ENCODE assay signal across 9 cellular contexts in the genomic region with DNA sequence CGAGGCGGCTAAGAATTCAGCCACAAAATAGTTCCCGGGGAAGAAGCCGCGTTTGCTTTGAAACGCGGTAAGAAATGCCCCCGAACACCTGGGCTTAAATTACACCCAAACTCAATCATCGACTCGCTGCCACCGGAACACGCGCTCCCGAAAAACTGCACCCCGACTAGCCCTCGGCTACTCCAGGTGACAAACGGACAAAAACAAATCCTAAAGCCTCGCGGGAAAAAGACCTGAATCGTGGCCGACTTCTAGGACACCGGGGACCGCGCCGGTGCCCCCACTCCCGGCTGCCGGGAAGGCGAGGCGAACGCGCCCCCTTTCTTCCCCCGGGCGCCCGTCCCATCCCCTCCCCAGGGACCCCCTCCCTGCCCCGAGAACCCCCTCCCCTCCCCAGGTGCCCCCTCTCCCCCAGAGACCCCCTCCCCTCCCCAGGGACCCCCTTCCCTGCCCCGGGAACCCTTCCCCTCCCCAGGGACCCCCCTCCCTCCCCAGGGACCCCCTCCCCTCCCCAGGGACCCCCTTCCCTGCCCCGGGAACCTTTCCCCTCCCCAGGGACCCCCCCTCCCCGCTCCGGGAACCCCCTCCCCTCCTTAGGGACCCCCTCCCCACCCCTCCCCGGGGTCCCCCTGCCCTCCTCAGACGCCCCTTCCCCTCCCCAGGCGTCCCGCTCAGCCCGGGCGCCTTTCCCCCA. TPM values are rescaled to one million over a fixed set of nuclear protein-coding genes. Genes with fewer than 3 reads are reported as not detected.
DNase-seq lines count a peak whose midpoint lies in the region; ATAC-seq and TF ChIP-seq lines count a peak whose summit lies in the region.
"Had no signal": no experiment of that assay in that cellular context is flagged by ENCODE, and none has a peak within 500 bp of the region (broad histone marks: within the 10 kb centered on the region; RNA-seq: fewer than 3 reads in every experiment).

No MANE protein-coding gene starts in this region.

- H2AFZ ChIP-seq in smooth muscle cell (ENCODE audit: low read depth), result peak overlapping the region; percentile 89

- H3K27ac ChIP-seq in iPS DF 6.9 (ENCODE audit: low read length) (no peak overlapping the region), smooth muscle cell (ENCODE audit: low read depth) (no peak overlapping the region)
- H3K27ac ChIP-seq: epithelial cell of prostate had no signal

- peaks cover 31% of the 10 kb centered on the region for H3K36me3 Mint-ChIP-seq in activated CD8-positive, alpha-beta T cell treated with anti-CD3 and anti-CD28 coated beads for 36 hours (ENCODE audit: low read depth)

- H3K27ac Mint-ChIP-seq in activated CD8-positive, alpha-beta T cell treated with anti-CD3 and anti-CD28 coated beads for 36 hours, result peak overlapping the region; percentile 81

- H3K27me3 ChIP-seq in iPS DF 6.9 (ENCODE audit: control insufficient read depth, insufficient read depth, low read length) (no peaks in the 10 kb centered on the region), smooth muscle cell (ENCODE audit: low read depth) (no peaks in the 10 kb centered on the region)

- H3K36me3 ChIP-seq in iPS DF 6.9 (ENCODE audit: control insufficient read depth, insufficient read depth, low read length) (0 out of 2 replicates have a peak, but pooled peaks cover 3% of the 10 kb centered on the region), smooth muscle cell (ENCODE audit: low read depth) (no peaks in the 10 kb centered on the region)

- intact Hi-C loops in activated CD8-positive, alpha-beta T cell treated with anti-CD3 and anti-CD28 coated beads for 36 hours (cut with micrococcal nuclease), result no loop called here
- intact Hi-C loops in head of caudate nucleus (cut with DNase I), result loop anchor here (5.0 to 10.0 kb wide), 2 partner anchors 80 to 117 kb away; partner anchors contain the start of genes B3GALT6 and SDF4

- TF ChIP-seq CTCF in activated CD8-positive, alpha-beta T cell treated with anti-CD3 and anti-CD28 coated beads for 36 hours (IDR thresholded peaks at IDR 0.05), result no peak
- TF ChIP-seq CTCF in smooth muscle cell (IDR thresholded peaks at IDR 0.05; ENCODE audit: borderline replicate concordance, insufficient read depth, poor library complexity, severe bottlenecking), result no peak

- H3K4me3 ChIP-seq in iPS DF 6.9 (ENCODE audit: low read length), result peak overlapping the region; percentile 60
- peak overlapping the region; percentile 98 for H3K4me3 ChIP-seq in smooth muscle cell

- H3F3A ChIP-seq in smooth muscle cell (ENCODE audit: low read depth), result no peaks in the 10 kb centered on the region

- H3K79me2 ChIP-seq in smooth muscle cell (ENCODE audit: low read depth), result peaks cover 8% of the 10 kb centered on the region

- H3K4me2 ChIP-seq in smooth muscle cell, result peak overlapping the region; percentile 94

- H3K4me1 ChIP-seq in iPS DF 6.9 (ENCODE audit: control insufficient read depth, insufficient read depth, low read length) (peaks cover 3% of the 10 kb centered on the region; the same call in 1 of the 2 replicates), smooth muscle cell (ENCODE audit: low read depth) (no peaks in the 10 kb centered on the region)

- peaks cover 9% of the 10 kb centered on the region for H3K9me3 Mint-ChIP-seq in activated CD8-positive, alpha-beta T cell treated with anti-CD3 and anti-CD28 coated beads for 36 hours

- CTCF ChIA-PET in HEK293T (lab: Yijun Ruan, JAX), result no interaction called here
- CTCF ChIA-PET in activated CD8-positive, alpha-beta T cell treated with anti-CD3 and anti-CD28 coated beads for 36 hours (lab: Charles Lee), result interaction anchor here (1.0 kb wide), 2 partner anchors 131 to 260 kb away, joined by 3 read pairs; partner anchors contain the start of gene AURKAIP1

- no peaks in the 10 kb centered on the region for H4K20me1 ChIP-seq in smooth muscle cell (ENCODE audit: low read depth)

- DNase-seq in HEK293T (ENCODE audit: extremely low spot score) (no peak), iPS DF 6.9 (ENCODE audit: low read depth, low spot score) (no peak), smooth muscle cell (lab: John Stamatoyannopoulos, UW; ENCODE audit: unreplicated experiment) (no peak), EL (no peak), head of caudate nucleus (no peak), hepatic stellate cell (ENCODE audit: low spot score) (no peak)
- no peak for DNase-seq in activated CD8-positive, alpha-beta T cell treated with anti-CD3 and anti-CD28 coated beads for 36 hours

- peaks cover 22% of the 10 kb centered on the region for H3K4me1 Mint-ChIP-seq in activated CD8-positive, alpha-beta T cell treated with anti-CD3 and anti-CD28 coated beads for 36 hours (ENCODE audit: low read depth)

- peak overlapping the region; percentile 76 for H3K4me3 Mint-ChIP-seq in activated CD8-positive, alpha-beta T cell treated with anti-CD3 and anti-CD28 coated beads for 36 hours

- POLR2A ChIA-PET in HEK293T (lab: Yijun Ruan, JAX), result interaction anchor here (1.4 kb wide), 1 partner anchor 14 kb away, joined by 3 read pairs; no protein-coding TSS in a partner anchor
- POLR2A ChIA-PET in activated CD8-positive, alpha-beta T cell treated with anti-CD3 and anti-CD28 coated beads for 36 hours (lab: Charles Lee), result interaction anchor here (0.7 to 1.4 kb wide), 3 partner anchors 11 to 240 kb away, joined by 3 read pairs; no protein-coding TSS in a partner anchor

- ATAC-seq in activated CD8-positive, alpha-beta T cell treated with anti-CD3 and anti-CD28 coated beads for 36 hours, result no peak

- no CpG with 5 or more reads among the region's 45 CpGs for WGBS in iPS DF 6.9 (ENCODE audit: insufficient coverage, insufficient read length)
- WGBS in smooth muscle cell (ENCODE audit: low lambda C conversion rate), result 11% methylated on average over 27 of the region's 45 CpGs

- peaks cover 7% of the 10 kb centered on the region for H3K27me3 Mint-ChIP-seq in activated CD8-positive, alpha-beta T cell treated with anti-CD3 and anti-CD28 coated beads for 36 hours

- H3K9me3 ChIP-seq in iPS DF 6.9 (ENCODE audit: control insufficient read depth, insufficient read depth, low read length) (no peaks in the 10 kb centered on the region), smooth muscle cell (replicated peaks; ENCODE audit: low read depth) (no peaks in the 10 kb centered on the region)

- peak overlapping the region; percentile 88 for H3K9ac ChIP-seq in smooth muscle cell (ENCODE audit: low read depth)

TF ChIP-seq in HEK293T, 16 proteins besides CTCF, POLR2A, EP300 and RAD21:
- 0 out of 2 replicates have a peak, but pooled peaks have one; percentile 23 for TF ChIP-seq L3MBTL2 (conservative IDR thresholded peaks at IDR 0.05)
- no peak for TF ChIP-seq FOXK2 (IDR thresholded peaks at IDR 0.05)

RNA-seq across cellular contexts. Expression of gene C1orf159, which starts 0.6 kb away (rescaled TPM):
- 10 to 100 TPM; 17.5 to 20.3 TPM for total RNA-seq in activated CD8-positive, alpha-beta T cell treated with anti-CD3 and anti-CD28 coated beads for 36 hours
- 9.3 and 24.5 TPM in 2 replicates for total RNA-seq in smooth muscle cell
- 20.2 and 27.1 TPM in 2 replicates for polyA plus RNA-seq in smooth muscle cell

RNA-seq across cellular contexts. Expression of gene RNF223, which starts 41.2 kb away (rescaled TPM):
- not detected for total RNA-seq in activated CD8-positive, alpha-beta T cell treated with anti-CD3 and anti-CD28 coated beads for 36 hours
- total RNA-seq in smooth muscle cell, result 0.81 and 4.3 TPM in 2 replicates
- polyA plus RNA-seq in smooth muscle cell, result 1.6 and 1.9 TPM in 2 replicates
- total RNA-seq: HT1080 had no signal

RNA-seq across cellular contexts. Expression of gene TTLL10, which starts 58.4 kb away (rescaled TPM):
- total RNA-seq in activated CD8-positive, alpha-beta T cell treated with anti-CD3 and anti-CD28 coated beads for 36 hours, result not detected
- not detected in 2 replicates for total RNA-seq in smooth muscle cell
- 0.45 TPM in 1 of 2 replicates, not detected in the other for polyA plus RNA-seq in smooth muscle cell
- total RNA-seq: HT1080 had no signal
